Comparison of ENCODE assay signal across 9 cellular contexts in genomic region chr3:196390116-196390515, GRCh38. TPM values are rescaled to one million over a fixed set of nuclear protein-coding genes. Genes with fewer than 3 reads are reported as not detected.
"Had no signal": no experiment of that assay in that cellular context is flagged by ENCODE, and none has a peak within 500 bp of the region (broad histone marks: within the 10 kb centered on the region; RNA-seq: fewer than 3 reads in every experiment).

No MANE protein-coding gene starts in this region.

- H3K4me3 ChIP-seq: GM23338 had no signal

- H3K27ac Mint-ChIP-seq: GM23338, H9, HFFc6 had no signal

- H3K9ac ChIP-seq: KMS-11 had no signal

- H3K4me3 Mint-ChIP-seq: GM23338, H9, HFFc6 had no signal

- H3K27ac ChIP-seq: HL-60, KMS-11 had no signal

- ATAC-seq: GM23338 had no signal

- DNase-seq: H9, HCEC 1CT, HFFc6, IMR-90, KBM-7 had no signal

RNA-seq across cellular contexts. Expression of gene TM4SF19, which starts 51.9 kb away (rescaled TPM):
- total RNA-seq: GM23338, H1, H9, IMR-90 had no signal
